In genomic region chr12:118102070-118102469, GRCh38 we compare ENCODE assay signal across 2 cellular contexts.
TF ChIP-seq lines count a peak whose summit lies in the region.

No MANE protein-coding gene starts in this region.

TF ChIP-seq in HCT116, 20 proteins besides CTCF, POLR2A, EP300 and RAD21:
- no peak for TF ChIP-seq ZBTB33 (IDR thresholded peaks at IDR 0.05; ENCODE audit: extremely low read depth, insufficient replicate concordance, low read length)
- no peak for TF ChIP-seq TCF7L2 (IDR thresholded peaks at IDR 0.05; ENCODE audit: borderline replicate concordance, extremely low read depth, insufficient read depth, insufficient read length)
- TF ChIP-seq JUND (IDR thresholded peaks at IDR 0.05) = peak; percentile 64
- no peak for TF ChIP-seq ZFX (IDR thresholded peaks at IDR 0.05)
- no peak for TF ChIP-seq EZH2 (IDR thresholded peaks at IDR 0.05)
- peak; percentile 84 for TF ChIP-seq SIN3A (IDR thresholded peaks at IDR 0.05; ENCODE audit: low read depth)
- TF ChIP-seq EZH2phosphoT487 (IDR thresholded peaks at IDR 0.05; ENCODE audit: borderline replicate concordance) = no peak
- peak; percentile 45; the same call in 1 of the 2 replicates for TF ChIP-seq FOSL1 (IDR thresholded peaks at IDR 0.05; ENCODE audit: low read depth)
- TF ChIP-seq YY1 (IDR thresholded peaks at IDR 0.05; ENCODE audit: extremely low read depth, insufficient replicate concordance, low read depth, low read length) = no peak
- peak; percentile 43 for TF ChIP-seq CEBPB (IDR thresholded peaks at IDR 0.05; ENCODE audit: low read depth)
- peak; percentile 35; the same call in 1 of the 2 replicates for TF ChIP-seq POLR2AphosphoS5 (IDR thresholded peaks at IDR 0.05; ENCODE audit: low read depth, low read length)
- no peak for TF ChIP-seq ELF1 (IDR thresholded peaks at IDR 0.05; ENCODE audit: borderline replicate concordance, low read depth)
- peak; percentile 61; the same call in 1 of the 2 replicates for TF ChIP-seq SP1 (IDR thresholded peaks at IDR 0.05; ENCODE audit: low read depth)
- TF ChIP-seq CBX3 (IDR thresholded peaks at IDR 0.05; ENCODE audit: low read depth) = peak; percentile 57; the same call in 1 of the 2 replicates
- TF ChIP-seq REST (IDR thresholded peaks at IDR 0.05; ENCODE audit: low read depth) = no peak
- no peak for TF ChIP-seq ATF3 (IDR thresholded peaks at IDR 0.05)
- no peak for TF ChIP-seq EGR1 (IDR thresholded peaks at IDR 0.05; ENCODE audit: low read depth)
- no peak for TF ChIP-seq SRF (IDR thresholded peaks at IDR 0.05; ENCODE audit: low read depth)
- TF ChIP-seq MAX (IDR thresholded peaks at IDR 0.05) = peak; percentile 67
- no peak for TF ChIP-seq ZNF274 (IDR thresholded peaks at IDR 0.05; ENCODE audit: low read depth, low read length)

TF ChIP-seq in HEK293T, 16 proteins besides CTCF, POLR2A, EP300 and RAD21 (continued from another document):
- no peak for TF ChIP-seq PKNOX1 (IDR thresholded peaks at IDR 0.05)
- TF ChIP-seq ARNT (IDR thresholded peaks at IDR 0.05) = no peak
- TF ChIP-seq BHLHE40 (IDR thresholded peaks at IDR 0.05; ENCODE audit: borderline replicate concordance) = no peak
- no peak for TF ChIP-seq SP1 (IDR thresholded peaks at IDR 0.05)
- no peak for TF ChIP-seq LEF1 (IDR thresholded peaks at IDR 0.05; ENCODE audit: borderline replicate concordance)
- TF ChIP-seq NFRKB (IDR thresholded peaks at IDR 0.05) = no peak
- TF ChIP-seq FOXK2 (IDR thresholded peaks at IDR 0.05) = no peak
- no peak for TF ChIP-seq ELF4 (IDR thresholded peaks at IDR 0.05)
- TF ChIP-seq FOXA1 (IDR thresholded peaks at IDR 0.05) = no peak
- TF ChIP-seq ZNF384 (IDR thresholded peaks at IDR 0.05) = no peak
- no peak for TF ChIP-seq TARDBP (IDR thresholded peaks at IDR 0.05)
